In genomic region chr11:79045811-79046304, GRCh38 we compare ENCODE assay signal across 1 cellular context.
TF ChIP-seq lines count a peak whose summit lies in the region.

No MANE protein-coding gene starts in this region.

TF ChIP-seq in HepG2, 621 proteins besides CTCF, POLR2A, EP300 and RAD21 (continued from another document):
- TF ChIP-seq ZBTB40 (IDR thresholded peaks at IDR 0.05), result no peak
- no peak for TF ChIP-seq ZBTB40 (CRISPR knock-in tag; IDR thresholded peaks at IDR 0.05)
- no peak for TF ChIP-seq AHDC1 (CRISPR knock-in tag; IDR thresholded peaks at IDR 0.05; ENCODE audit: borderline replicate concordance)
- no peak for TF ChIP-seq PRPF4 (IDR thresholded peaks at IDR 0.05; ENCODE audit: low read depth, low read length, poor library complexity, severe bottlenecking)
- TF ChIP-seq ZNF441 (CRISPR knock-in tag; IDR thresholded peaks at IDR 0.05; ENCODE audit: borderline replicate concordance), result 0 out of 2 replicates have a peak, but pooled peaks have one; percentile 50
- TF ChIP-seq FOXA1 (IDR thresholded peaks at IDR 0.05), result no peak
- no peak for TF ChIP-seq FOXA1 (CRISPR knock-in tag; IDR thresholded peaks at IDR 0.05)
- TF ChIP-seq GATAD2A (CRISPR knock-in tag; IDR thresholded peaks at IDR 0.05), result 0 out of 2 replicates have a peak, but pooled peaks have one; percentile 20
- TF ChIP-seq HMGXB3 (CRISPR knock-in tag; IDR thresholded peaks at IDR 0.05; ENCODE audit: borderline replicate concordance), result no peak
- TF ChIP-seq SOX5 (CRISPR knock-in tag; IDR thresholded peaks at IDR 0.05; ENCODE audit: borderline replicate concordance), result 0 out of 2 replicates have a peak, but pooled peaks have one; percentile 22
- TF ChIP-seq RCOR2 (CRISPR knock-in tag; IDR thresholded peaks at IDR 0.05), result no peak
- TF ChIP-seq SRSF4 (IDR thresholded peaks at IDR 0.05; ENCODE audit: low read depth, low read length, poor library complexity, severe bottlenecking), result no peak
- TF ChIP-seq GMEB1 (CRISPR knock-in tag; IDR thresholded peaks at IDR 0.05; ENCODE audit: borderline replicate concordance), result no peak
- no peak for TF ChIP-seq DBP (CRISPR knock-in tag; IDR thresholded peaks at IDR 0.05; ENCODE audit: not compliant biosample characterization)
- no peak for TF ChIP-seq ZNF724P (CRISPR knock-in tag; IDR thresholded peaks at IDR 0.05; ENCODE audit: borderline replicate concordance)
- TF ChIP-seq RARA (CRISPR knock-in tag; IDR thresholded peaks at IDR 0.05), result no peak
- TF ChIP-seq GABPA (IDR thresholded peaks at IDR 0.05; ENCODE audit: low read depth, low read length), result no peak
- TF ChIP-seq GABPA (CRISPR knock-in tag; IDR thresholded peaks at IDR 0.05; ENCODE audit: low read depth), result no peak
- no peak for TF ChIP-seq RFX1 (IDR thresholded peaks at IDR 0.05)
- TF ChIP-seq ARNTL (CRISPR knock-in tag; IDR thresholded peaks at IDR 0.05), result 0 out of 2 replicates have a peak, but pooled peaks have one; percentile 38
- TF ChIP-seq HNF4A (CRISPR knock-in tag; IDR thresholded peaks at IDR 0.05), result peak; percentile 67
- TF ChIP-seq JUN (CRISPR knock-in tag; IDR thresholded peaks at IDR 0.05), result no peak
- TF ChIP-seq ZNF550 (CRISPR knock-in tag; IDR thresholded peaks at IDR 0.05; ENCODE audit: borderline replicate concordance), result no peak
- TF ChIP-seq ZNF605 (CRISPR knock-in tag; IDR thresholded peaks at IDR 0.05), result no peak
- TF ChIP-seq NCOA5 (CRISPR knock-in tag; IDR thresholded peaks at IDR 0.05), result no peak
- TF ChIP-seq ZNF776 (CRISPR knock-in tag; IDR thresholded peaks at IDR 0.05), result no peak
- no peak for TF ChIP-seq ZBTB34 (CRISPR knock-in tag; IDR thresholded peaks at IDR 0.05)
- no peak for TF ChIP-seq PAF1 (CRISPR knock-in tag; IDR thresholded peaks at IDR 0.05)
- no peak for TF ChIP-seq TERF1 (CRISPR knock-in tag; IDR thresholded peaks at IDR 0.05)
TF ChIP-seq in HepG2: peak in this region for 13.
